Comparison of ENCODE assay signal across 1 cellular context in the genomic region with DNA sequence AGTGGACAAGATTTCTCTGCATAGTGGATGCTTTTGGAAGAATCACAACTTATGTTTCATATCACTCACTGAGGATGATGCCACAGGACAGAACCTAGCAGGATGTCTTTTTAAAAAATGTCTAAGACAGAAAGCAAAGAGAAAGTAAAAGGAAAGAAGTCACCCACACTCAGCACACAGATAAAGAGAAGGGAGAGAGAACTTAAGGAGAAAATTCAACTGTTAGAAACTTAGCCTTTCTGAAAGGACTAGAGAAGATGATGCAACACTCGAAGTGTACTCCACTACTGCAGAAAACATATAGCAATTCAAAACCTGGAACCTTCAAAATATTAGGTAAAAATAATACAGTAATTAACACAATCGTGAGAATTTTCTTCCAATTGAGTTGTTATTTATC.
TF ChIP-seq lines count a peak whose summit lies in the region.

No MANE protein-coding gene starts in this region.

TF ChIP-seq in GM23338, 12 proteins besides CTCF, POLR2A, EP300 and RAD21:
- no peak for TF ChIP-seq EZH2 (IDR thresholded peaks at IDR 0.05; ENCODE audit: low read depth, unreplicated experiment)
- TF ChIP-seq, protein P1, sequence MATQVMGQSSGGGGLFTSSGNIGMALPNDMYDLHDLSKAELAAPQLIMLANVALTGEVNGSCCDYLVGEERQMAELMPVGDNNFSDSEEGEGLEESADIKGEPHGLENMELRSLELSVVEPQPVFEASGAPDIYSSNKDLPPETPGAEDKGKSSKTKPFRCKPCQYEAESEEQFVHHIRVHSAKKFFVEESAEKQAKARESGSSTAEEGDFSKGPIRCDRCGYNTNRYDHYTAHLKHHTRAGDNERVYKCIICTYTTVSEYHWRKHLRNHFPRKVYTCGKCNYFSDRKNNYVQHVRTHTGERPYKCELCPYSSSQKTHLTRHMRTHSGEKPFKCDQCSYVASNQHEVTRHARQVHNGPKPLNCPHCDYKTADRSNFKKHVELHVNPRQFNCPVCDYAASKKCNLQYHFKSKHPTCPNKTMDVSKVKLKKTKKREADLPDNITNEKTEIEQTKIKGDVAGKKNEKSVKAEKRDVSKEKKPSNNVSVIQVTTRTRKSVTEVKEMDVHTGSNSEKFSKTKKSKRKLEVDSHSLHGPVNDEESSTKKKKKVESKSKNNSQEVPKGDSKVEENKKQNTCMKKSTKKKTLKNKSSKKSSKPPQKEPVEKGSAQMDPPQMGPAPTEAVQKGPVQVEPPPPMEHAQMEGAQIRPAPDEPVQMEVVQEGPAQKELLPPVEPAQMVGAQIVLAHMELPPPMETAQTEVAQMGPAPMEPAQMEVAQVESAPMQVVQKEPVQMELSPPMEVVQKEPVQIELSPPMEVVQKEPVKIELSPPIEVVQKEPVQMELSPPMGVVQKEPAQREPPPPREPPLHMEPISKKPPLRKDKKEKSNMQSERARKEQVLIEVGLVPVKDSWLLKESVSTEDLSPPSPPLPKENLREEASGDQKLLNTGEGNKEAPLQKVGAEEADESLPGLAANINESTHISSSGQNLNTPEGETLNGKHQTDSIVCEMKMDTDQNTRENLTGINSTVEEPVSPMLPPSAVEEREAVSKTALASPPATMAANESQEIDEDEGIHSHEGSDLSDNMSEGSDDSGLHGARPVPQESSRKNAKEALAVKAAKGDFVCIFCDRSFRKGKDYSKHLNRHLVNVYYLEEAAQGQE (IDR thresholded peaks at IDR 0.05; ENCODE audit: unreplicated experiment), result no peak
- TF ChIP-seq JUNB (IDR thresholded peaks at IDR 0.05; ENCODE audit: unreplicated experiment), result no peak
- no peak for TF ChIP-seq EZH2phosphoT487 (IDR thresholded peaks at IDR 0.05; ENCODE audit: unreplicated experiment)
- TF ChIP-seq ZNF114 (CRISPR knock-in tag; IDR thresholded peaks at IDR 0.05), result no peak
- TF ChIP-seq, protein P2, sequence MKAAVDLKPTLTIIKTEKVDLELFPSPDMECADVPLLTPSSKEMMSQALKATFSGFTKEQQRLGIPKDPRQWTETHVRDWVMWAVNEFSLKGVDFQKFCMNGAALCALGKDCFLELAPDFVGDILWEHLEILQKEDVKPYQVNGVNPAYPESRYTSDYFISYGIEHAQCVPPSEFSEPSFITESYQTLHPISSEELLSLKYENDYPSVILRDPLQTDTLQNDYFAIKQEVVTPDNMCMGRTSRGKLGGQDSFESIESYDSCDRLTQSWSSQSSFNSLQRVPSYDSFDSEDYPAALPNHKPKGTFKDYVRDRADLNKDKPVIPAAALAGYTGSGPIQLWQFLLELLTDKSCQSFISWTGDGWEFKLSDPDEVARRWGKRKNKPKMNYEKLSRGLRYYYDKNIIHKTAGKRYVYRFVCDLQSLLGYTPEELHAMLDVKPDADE (IDR thresholded peaks at IDR 0.05), result no peak
- TF ChIP-seq CREB1 (CRISPR knock-in tag; IDR thresholded peaks at IDR 0.05; ENCODE audit: low read depth), result no peak
- TF ChIP-seq STAT1 (IDR thresholded peaks at IDR 0.05; ENCODE audit: unreplicated experiment), result no peak
- TF ChIP-seq, protein P3, sequence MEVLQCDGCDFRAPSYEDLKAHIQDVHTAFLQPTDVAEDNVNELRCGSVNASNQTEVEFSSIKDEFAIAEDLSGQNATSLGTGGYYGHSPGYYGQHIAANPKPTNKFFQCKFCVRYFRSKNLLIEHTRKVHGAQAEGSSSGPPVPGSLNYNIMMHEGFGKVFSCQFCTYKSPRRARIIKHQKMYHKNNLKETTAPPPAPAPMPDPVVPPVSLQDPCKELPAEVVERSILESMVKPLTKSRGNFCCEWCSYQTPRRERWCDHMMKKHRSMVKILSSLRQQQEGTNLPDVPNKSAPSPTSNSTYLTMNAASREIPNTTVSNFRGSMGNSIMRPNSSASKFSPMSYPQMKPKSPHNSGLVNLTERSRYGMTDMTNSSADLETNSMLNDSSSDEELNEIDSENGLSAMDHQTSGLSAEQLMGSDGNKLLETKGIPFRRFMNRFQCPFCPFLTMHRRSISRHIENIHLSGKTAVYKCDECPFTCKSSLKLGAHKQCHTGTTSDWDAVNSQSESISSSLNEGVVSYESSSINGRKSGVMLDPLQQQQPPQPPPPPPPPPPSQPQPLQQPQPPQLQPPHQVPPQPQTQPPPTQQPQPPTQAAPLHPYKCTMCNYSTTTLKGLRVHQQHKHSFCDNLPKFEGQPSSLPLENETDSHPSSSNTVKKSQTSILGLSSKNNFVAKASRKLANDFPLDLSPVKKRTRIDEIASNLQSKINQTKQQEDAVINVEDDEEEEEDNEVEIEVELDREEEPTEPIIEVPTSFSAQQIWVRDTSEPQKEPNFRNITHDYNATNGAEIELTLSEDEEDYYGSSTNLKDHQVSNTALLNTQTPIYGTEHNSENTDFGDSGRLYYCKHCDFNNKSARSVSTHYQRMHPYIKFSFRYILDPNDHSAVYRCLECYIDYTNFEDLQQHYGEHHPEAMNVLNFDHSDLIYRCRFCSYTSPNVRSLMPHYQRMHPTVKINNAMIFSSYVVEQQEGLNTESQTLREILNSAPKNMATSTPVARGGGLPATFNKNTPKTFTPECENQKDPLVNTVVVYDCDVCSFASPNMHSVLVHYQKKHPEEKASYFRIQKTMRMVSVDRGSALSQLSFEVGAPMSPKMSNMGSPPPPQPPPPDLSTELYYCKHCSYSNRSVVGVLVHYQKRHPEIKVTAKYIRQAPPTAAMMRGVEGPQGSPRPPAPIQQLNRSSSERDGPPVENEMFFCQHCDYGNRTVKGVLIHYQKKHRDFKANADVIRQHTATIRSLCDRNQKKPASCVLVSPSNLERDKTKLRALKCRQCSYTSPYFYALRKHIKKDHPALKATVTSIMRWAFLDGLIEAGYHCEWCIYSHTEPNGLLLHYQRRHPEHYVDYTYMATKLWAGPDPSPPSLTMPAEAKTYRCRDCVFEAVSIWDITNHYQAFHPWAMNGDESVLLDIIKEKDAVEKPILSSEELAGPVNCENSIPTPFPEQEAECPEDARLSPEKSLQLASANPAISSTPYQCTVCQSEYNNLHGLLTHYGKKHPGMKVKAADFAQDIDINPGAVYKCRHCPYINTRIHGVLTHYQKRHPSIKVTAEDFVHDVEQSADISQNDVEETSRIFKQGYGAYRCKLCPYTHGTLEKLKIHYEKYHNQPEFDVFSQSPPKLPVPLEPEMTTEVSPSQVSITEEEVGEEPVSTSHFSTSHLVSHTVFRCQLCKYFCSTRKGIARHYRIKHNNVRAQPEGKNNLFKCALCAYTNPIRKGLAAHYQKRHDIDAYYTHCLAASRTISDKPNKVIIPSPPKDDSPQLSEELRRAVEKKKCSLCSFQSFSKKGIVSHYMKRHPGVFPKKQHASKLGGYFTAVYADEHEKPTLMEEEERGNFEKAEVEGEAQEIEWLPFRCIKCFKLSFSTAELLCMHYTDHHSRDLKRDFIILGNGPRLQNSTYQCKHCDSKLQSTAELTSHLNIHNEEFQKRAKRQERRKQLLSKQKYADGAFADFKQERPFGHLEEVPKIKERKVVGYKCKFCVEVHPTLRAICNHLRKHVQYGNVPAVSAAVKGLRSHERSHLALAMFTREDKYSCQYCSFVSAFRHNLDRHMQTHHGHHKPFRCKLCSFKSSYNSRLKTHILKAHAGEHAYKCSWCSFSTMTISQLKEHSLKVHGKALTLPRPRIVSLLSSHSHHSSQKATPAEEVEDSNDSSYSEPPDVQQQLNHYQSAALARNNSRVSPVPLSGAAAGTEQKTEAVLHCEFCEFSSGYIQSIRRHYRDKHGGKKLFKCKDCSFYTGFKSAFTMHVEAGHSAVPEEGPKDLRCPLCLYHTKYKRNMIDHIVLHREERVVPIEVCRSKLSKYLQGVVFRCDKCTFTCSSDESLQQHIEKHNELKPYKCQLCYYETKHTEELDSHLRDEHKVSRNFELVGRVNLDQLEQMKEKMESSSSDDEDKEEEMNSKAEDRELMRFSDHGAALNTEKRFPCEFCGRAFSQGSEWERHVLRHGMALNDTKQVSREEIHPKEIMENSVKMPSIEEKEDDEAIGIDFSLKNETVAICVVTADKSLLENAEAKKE (CRISPR knock-in tag; IDR thresholded peaks at IDR 0.05), result no peak
- no peak for TF ChIP-seq ZNF331 (CRISPR knock-in tag; IDR thresholded peaks at IDR 0.05; ENCODE audit: low read depth)
- no peak for TF ChIP-seq POLR2AphosphoS5 (IDR thresholded peaks at IDR 0.05; ENCODE audit: low read depth)
- TF ChIP-seq NANOG (IDR thresholded peaks at IDR 0.05; ENCODE audit: borderline replicate concordance), result no peak
